ENCODE assay signal across 38 cellular contexts in the genomic region with DNA sequence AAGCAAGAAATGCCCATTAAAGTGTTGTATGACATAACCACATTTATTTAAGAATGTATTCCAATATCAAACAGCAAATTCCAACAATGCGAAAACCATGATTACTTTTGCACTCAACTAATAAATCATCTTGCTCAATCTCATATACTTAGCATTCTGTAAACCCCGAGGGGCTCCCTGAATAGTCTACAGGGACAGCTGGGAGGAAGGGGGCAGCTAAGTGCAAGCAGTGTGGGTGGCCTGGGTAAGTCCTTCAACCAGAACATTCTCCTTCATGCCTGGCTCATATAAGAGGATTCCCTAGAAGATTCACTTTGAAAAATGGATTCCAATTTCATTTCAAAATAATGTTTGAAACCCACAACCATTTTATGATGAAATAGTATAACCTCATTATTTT.
"Had no signal": no experiment of that assay in that cellular context is flagged by ENCODE, and none has a peak within 500 bp of the region (broad histone marks: within the 10 kb centered on the region; RNA-seq: fewer than 3 reads in every experiment).

No MANE protein-coding gene starts in this region.

- H3K4me3 Mint-ChIP-seq: activated CD4-positive, alpha-beta memory T cell treated with anti-CD3 and anti-CD28 coated beads, Interleukin-2, amount 10 ng/mL, durations not matched to agents 7 days and 5 days; activated CD4-positive, alpha-beta T cell treated with anti-CD3 and anti-CD28 coated beads for 36 hours; activated CD4-positive, alpha-beta T cell treated with anti-CD3 and anti-CD28 coated beads, Interleukin-2, amount 10 ng/mL, durations not matched to agents 7 days and 5 days; activated CD8-positive, alpha-beta memory T cell treated with anti-CD3 and anti-CD28 coated beads, Interleukin-2, amount 10 ng/mL, durations not matched to agents 7 days and 5 days; activated CD8-positive, alpha-beta T cell treated with anti-CD3 and anti-CD28 coated beads, Interleukin-2, amount 10 ng/mL, durations not matched to agents 7 days and 5 days; activated naive CD4-positive, alpha-beta T cell treated with anti-CD3 and anti-CD28 coated beads, Interleukin-2, amount 10 ng/mL, durations not matched to agents 7 days and 5 days; activated naive CD4-positive, alpha-beta T cell treated with anti-CD3 and anti-CD28 coated beads, Interleukin-2, amount 50 U/mL, for 24 hours; activated naive CD8-positive, alpha-beta T cell; activated naive CD8-positive, alpha-beta T cell treated with anti-CD3 and anti-CD28 coated beads, Interleukin-2, amount 10 ng/mL, durations not matched to agents 7 days and 5 days; activated naive CD8-positive, alpha-beta T cell treated with anti-CD3 and anti-CD28 coated beads, Interleukin-2, amount 50 U/mL, for 24 hours; activated T-cell treated with anti-CD3 and anti-CD28 coated beads, Interleukin-2, amount 50 U/mL, for 24 hours; brain; central memory CD8-positive, alpha-beta T cell; T-helper 1 cell treated with Interleukin-12 subunit alpha and Interleukin-12 subunit beta and Interleukin-4 antibody, amounts not matched to agents 30 μg/mL and 1 μg/mL, for 36 hours; T-helper 2 cell treated with Interferon-gamma antibody and Interleukin-4, amounts not matched to agents 5 μg/mL and 100 μg/mL, for 36 hours; WTC11 had no signal

- H3K36me3 Mint-ChIP-seq: activated CD8-positive, alpha-beta memory T cell treated with anti-CD3 and anti-CD28 coated beads, Interleukin-2, amount 10 ng/mL, durations not matched to agents 7 days and 5 days; activated naive CD4-positive, alpha-beta T cell treated with anti-CD3 and anti-CD28 coated beads, Interleukin-2, amount 10 ng/mL, durations not matched to agents 7 days and 5 days; activated naive CD4-positive, alpha-beta T cell treated with anti-CD3 and anti-CD28 coated beads, Interleukin-2, amount 50 U/mL, for 24 hours; activated naive CD8-positive, alpha-beta T cell; activated naive CD8-positive, alpha-beta T cell treated with anti-CD3 and anti-CD28 coated beads, Interleukin-2, amount 10 ng/mL, durations not matched to agents 7 days and 5 days; brain; WTC11 had no signal

- H3K4me3 ChIP-seq: ascending aorta, cardiac muscle cell had no signal

- H3K4me1 Mint-ChIP-seq: activated CD4-positive, alpha-beta memory T cell treated with anti-CD3 and anti-CD28 coated beads, Interleukin-2, amount 10 ng/mL, durations not matched to agents 7 days and 5 days; activated CD4-positive, alpha-beta T cell treated with anti-CD3 and anti-CD28 coated beads for 36 hours; activated CD4-positive, alpha-beta T cell treated with anti-CD3 and anti-CD28 coated beads, Interleukin-2, amount 10 ng/mL, durations not matched to agents 7 days and 5 days; activated CD8-positive, alpha-beta memory T cell treated with anti-CD3 and anti-CD28 coated beads, Interleukin-2, amount 10 ng/mL, durations not matched to agents 7 days and 5 days; activated naive CD4-positive, alpha-beta T cell treated with anti-CD3 and anti-CD28 coated beads, Interleukin-2, amount 10 ng/mL, durations not matched to agents 7 days and 5 days; activated naive CD4-positive, alpha-beta T cell treated with anti-CD3 and anti-CD28 coated beads, Interleukin-2, amount 50 U/mL, for 24 hours; activated naive CD8-positive, alpha-beta T cell treated with anti-CD3 and anti-CD28 coated beads, Interleukin-2, amount 10 ng/mL, durations not matched to agents 7 days and 5 days; activated naive CD8-positive, alpha-beta T cell treated with anti-CD3 and anti-CD28 coated beads, Interleukin-2, amount 50 U/mL, for 24 hours; brain; central memory CD8-positive, alpha-beta T cell had no signal

- H3K27me3 ChIP-seq: ascending aorta, cardiac muscle cell had no signal

- H3K27me3 Mint-ChIP-seq: activated CD4-positive, alpha-beta memory T cell treated with anti-CD3 and anti-CD28 coated beads, Interleukin-2, amount 10 ng/mL, durations not matched to agents 7 days and 5 days; activated CD4-positive, alpha-beta T cell treated with anti-CD3 and anti-CD28 coated beads for 36 hours; activated CD4-positive, alpha-beta T cell treated with anti-CD3 and anti-CD28 coated beads, Interleukin-2, amount 10 ng/mL, durations not matched to agents 7 days and 5 days; activated CD8-positive, alpha-beta memory T cell treated with anti-CD3 and anti-CD28 coated beads, Interleukin-2, amount 10 ng/mL, durations not matched to agents 7 days and 5 days; activated naive CD4-positive, alpha-beta T cell treated with anti-CD3 and anti-CD28 coated beads, Interleukin-2, amount 10 ng/mL, durations not matched to agents 7 days and 5 days; activated naive CD4-positive, alpha-beta T cell treated with anti-CD3 and anti-CD28 coated beads, Interleukin-2, amount 50 U/mL, for 24 hours; activated naive CD8-positive, alpha-beta T cell; activated naive CD8-positive, alpha-beta T cell treated with anti-CD3 and anti-CD28 coated beads, Interleukin-2, amount 10 ng/mL, durations not matched to agents 7 days and 5 days; activated naive CD8-positive, alpha-beta T cell treated with anti-CD3 and anti-CD28 coated beads, Interleukin-2, amount 50 U/mL, for 24 hours; activated T-cell treated with anti-CD3 and anti-CD28 coated beads, Interleukin-2, amount 50 U/mL, for 24 hours; central memory CD8-positive, alpha-beta T cell had no signal

- DNase-seq: activated CD4-positive, alpha-beta memory T cell treated with anti-CD3 and anti-CD28 coated beads, Interleukin-2, amount 10 ng/mL, durations not matched to agents 7 days and 5 days; activated CD4-positive, alpha-beta T cell treated with anti-CD3 and anti-CD28 coated beads for 1 hour; activated CD4-positive, alpha-beta T cell treated with anti-CD3 and anti-CD28 coated beads for 36 hours; activated CD4-positive, alpha-beta T cell treated with anti-CD3 and anti-CD28 coated beads for 48 hours; activated CD4-positive, alpha-beta T cell treated with anti-CD3 and anti-CD28 coated beads, Interleukin-2, amount 10 ng/mL, durations not matched to agents 7 days and 5 days; activated CD4-positive, alpha-beta T cell treated with anti-CD3 and anti-CD28 coated beads, Interleukin-2, amount 50 U/mL, for 48 hours; activated CD4-positive, CD25-positive, alpha-beta regulatory T cell; activated CD8-positive, alpha-beta memory T cell treated with anti-CD3 and anti-CD28 coated beads for 24 hours; activated CD8-positive, alpha-beta memory T cell treated with anti-CD3 and anti-CD28 coated beads, Interleukin-2, amount 10 ng/mL, durations not matched to agents 7 days and 5 days; activated CD8-positive, alpha-beta memory T cell treated with anti-CD3 and anti-CD28 coated beads, Interleukin-2, amount 50 U/mL, for 48 hours; activated CD8-positive, alpha-beta T cell treated with anti-CD3 and anti-CD28 coated beads, Interleukin-2, amount 10 ng/mL, durations not matched to agents 7 days and 5 days; activated effector memory CD4-positive, alpha-beta T cell treated with Interleukin-2 at 50 U/mL for 16 hours; activated gamma-delta T cell; activated naive CD4-positive, alpha-beta T cell treated with anti-CD3 and anti-CD28 coated beads, Interleukin-2, amount 10 ng/mL, durations not matched to agents 7 days and 5 days; activated naive CD4-positive, alpha-beta T cell treated with Interleukin-2 at 50 U/mL for 16 hours; activated naive CD8-positive, alpha-beta T cell treated with anti-CD3 and anti-CD28 coated beads, Interleukin-2, amount 10 ng/mL, durations not matched to agents 7 days and 5 days; activated naive CD8-positive, alpha-beta T cell treated with anti-CD3 and anti-CD28 coated beads, Interleukin-2, amount 50 U/mL, for 24 hours; activated T-cell treated with anti-CD3 and anti-CD28 coated beads, Interleukin-2, amount 50 U/mL, for 24 hours; activated T-cell treated with anti-CD3 and anti-CD28 coated beads, Interleukin-2, amount 50 U/mL, for 48 hours; amygdala; anterior cingulate cortex; caudate nucleus; cerebellar nuclear complex; T-helper 2 cell; T-helper 9 cell had no signal

- H3K9me3 ChIP-seq: ascending aorta had no signal

- FAIRE-seq: bronchial epithelial cell, TTC549 had no signal

- H3K9me3 Mint-ChIP-seq: activated CD4-positive, alpha-beta T cell treated with anti-CD3 and anti-CD28 coated beads, Interleukin-2, amount 10 ng/mL, durations not matched to agents 7 days and 5 days; activated naive CD4-positive, alpha-beta T cell treated with anti-CD3 and anti-CD28 coated beads, Interleukin-2, amount 50 U/mL, for 24 hours; activated naive CD8-positive, alpha-beta T cell treated with anti-CD3 and anti-CD28 coated beads, Interleukin-2, amount 10 ng/mL, durations not matched to agents 7 days and 5 days; brain; T-helper 1 cell treated with Interleukin-12 subunit alpha and Interleukin-12 subunit beta and Interleukin-4 antibody, amounts not matched to agents 30 μg/mL and 1 μg/mL, for 36 hours; T-helper 2 cell treated with Interferon-gamma antibody and Interleukin-4, amounts not matched to agents 5 μg/mL and 100 μg/mL, for 36 hours; WTC11 had no signal

- H3K4me1 ChIP-seq: ascending aorta had no signal

- H3K27ac Mint-ChIP-seq: activated CD4-positive, alpha-beta memory T cell treated with anti-CD3 and anti-CD28 coated beads, Interleukin-2, amount 10 ng/mL, durations not matched to agents 7 days and 5 days; activated CD4-positive, alpha-beta T cell treated with anti-CD3 and anti-CD28 coated beads for 36 hours; activated CD4-positive, alpha-beta T cell treated with anti-CD3 and anti-CD28 coated beads, Interleukin-2, amount 10 ng/mL, durations not matched to agents 7 days and 5 days; activated CD8-positive, alpha-beta memory T cell treated with anti-CD3 and anti-CD28 coated beads, Interleukin-2, amount 10 ng/mL, durations not matched to agents 7 days and 5 days; activated CD8-positive, alpha-beta T cell treated with anti-CD3 and anti-CD28 coated beads, Interleukin-2, amount 10 ng/mL, durations not matched to agents 7 days and 5 days; activated naive CD4-positive, alpha-beta T cell treated with anti-CD3 and anti-CD28 coated beads, Interleukin-2, amount 10 ng/mL, durations not matched to agents 7 days and 5 days; activated naive CD4-positive, alpha-beta T cell treated with anti-CD3 and anti-CD28 coated beads, Interleukin-2, amount 50 U/mL, for 24 hours; activated naive CD8-positive, alpha-beta T cell; activated naive CD8-positive, alpha-beta T cell treated with anti-CD3 and anti-CD28 coated beads, Interleukin-2, amount 10 ng/mL, durations not matched to agents 7 days and 5 days; activated naive CD8-positive, alpha-beta T cell treated with anti-CD3 and anti-CD28 coated beads, Interleukin-2, amount 50 U/mL, for 24 hours; activated T-cell treated with anti-CD3 and anti-CD28 coated beads, Interleukin-2, amount 50 U/mL, for 24 hours; activated T-helper 2 cell treated with anti-CD3 and anti-CD28 coated beads, Interferon-gamma antibody, Interleukin-2, Interleukin-4, amounts not matched to agents 10 μg/mL and 5 μg/mL and 100 μg/mL, durations not matched to agents 14 hours and 24 hours and 36 hours; brain; T-helper 1 cell treated with Interleukin-12 subunit alpha and Interleukin-12 subunit beta and Interleukin-4 antibody, amounts not matched to agents 30 μg/mL and 1 μg/mL, for 36 hours; T-helper 2 cell treated with Interferon-gamma antibody and Interleukin-4, amounts not matched to agents 5 μg/mL and 100 μg/mL, for 36 hours had no signal

- H3K36me3 ChIP-seq: ascending aorta, cardiac muscle cell had no signal

- H3K27ac ChIP-seq: ascending aorta, cardiac muscle cell, VCaP had no signal
